In genomic region chr17:71970312-71970711, GRCh38 we compare ENCODE assay signal across 1 cellular context.
A peak's percentile ranks its signal among the peaks of the same experiment; 100 is the strongest.
TF ChIP-seq lines count a peak whose summit lies in the region.

No MANE protein-coding gene starts in this region.

TF ChIP-seq in GM12878, 131 proteins besides CTCF, POLR2A, EP300 and RAD21 (continued from another document):
- TF ChIP-seq PRDM15 (CRISPR knock-in tag; IDR thresholded peaks at IDR 0.05): no peak
- TF ChIP-seq DPF2 (IDR thresholded peaks at IDR 0.05): no peak
- TF ChIP-seq KLF5 (IDR thresholded peaks at IDR 0.05; ENCODE audit: partially characterized antibody): no peak
- TF ChIP-seq MXI1 (IDR thresholded peaks at IDR 0.05; ENCODE audit: low read depth, low read length): no peak
- no peak for TF ChIP-seq ZNF207 (IDR thresholded peaks at IDR 0.05; ENCODE audit: borderline replicate concordance)
- peak; percentile 61 for TF ChIP-seq JUNB (IDR thresholded peaks at IDR 0.05)
- no peak for TF ChIP-seq IKZF2 (IDR thresholded peaks at IDR 0.05)
- no peak for TF ChIP-seq EGR1 (IDR thresholded peaks at IDR 0.05; ENCODE audit: borderline replicate concordance in 1 of 2, low read depth in 2 of 2, low read length in 2 of 2)
- no peak for TF ChIP-seq CEBPZ (IDR thresholded peaks at IDR 0.05; ENCODE audit: low read depth, low read length)
- 0 out of 2 replicates have a peak, but pooled peaks have one; percentile 26 for TF ChIP-seq NFIC (IDR thresholded peaks at IDR 0.05; ENCODE audit: low read depth, low read length)
- TF ChIP-seq E4F1 (IDR thresholded peaks at IDR 0.05; ENCODE audit: borderline replicate concordance, partially characterized antibody): no peak
- no peak for TF ChIP-seq CBFB (IDR thresholded peaks at IDR 0.05; ENCODE audit: low read depth)
- TF ChIP-seq JUND (IDR thresholded peaks at IDR 0.05; ENCODE audit: low read depth, low read length): no peak
- no peak for TF ChIP-seq CEBPB (IDR thresholded peaks at IDR 0.05; ENCODE audit: borderline replicate concordance in 1 of 2, low read depth in 2 of 2, low read length in 2 of 2)
- peak; percentile 29; the same call in 1 of the 2 replicates for TF ChIP-seq CREM (IDR thresholded peaks at IDR 0.05; ENCODE audit: low read depth)
- TF ChIP-seq ZNF384 (IDR thresholded peaks at IDR 0.05; ENCODE audit: borderline replicate concordance, low read depth, low read length): no peak
- peak; percentile 84 for TF ChIP-seq EED (IDR thresholded peaks at IDR 0.05; ENCODE audit: low read depth)
- peak; percentile 71 for TF ChIP-seq ATF2 (IDR thresholded peaks at IDR 0.05; ENCODE audit: low read length)
- TF ChIP-seq SPI1 (IDR thresholded peaks at IDR 0.05; ENCODE audit: borderline replicate concordance, insufficient read depth, low read depth, low read length): peak; percentile 47; the same call in 1 of the 2 replicates
